ENCODE assay signal across 8 cellular contexts in the genomic region with DNA sequence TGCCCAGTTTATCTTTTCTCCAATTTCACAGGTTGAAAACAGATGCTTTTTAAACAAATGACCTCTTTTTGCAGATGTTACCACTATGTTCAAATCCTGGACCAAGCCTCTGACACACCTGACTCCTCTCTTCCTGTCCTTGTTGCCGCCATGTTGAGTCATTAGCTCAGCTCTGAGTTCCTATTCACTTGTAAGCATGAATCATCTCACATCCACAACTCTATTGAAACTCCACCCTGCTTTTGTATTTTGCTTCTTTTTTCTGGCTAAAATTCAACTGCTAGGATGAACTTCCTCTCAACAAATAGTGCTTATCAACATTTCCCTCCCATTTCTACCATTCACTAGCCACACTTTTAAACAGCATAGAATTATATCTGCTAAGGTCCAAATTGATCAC. TPM values are rescaled to one million over a fixed set of nuclear protein-coding genes. Genes with fewer than 3 reads are reported as not detected.
DNase-seq lines count a peak whose midpoint lies in the region; ATAC-seq and TF ChIP-seq lines count a peak whose summit lies in the region.

No MANE protein-coding gene starts in this region.

- CTCF ChIA-PET in WTC11 (lab: Charles Lee): interaction anchor here (0.9 to 1.6 kb wide), 2 partner anchors 15 to 28 kb away, joined by 3 to 5 read pairs; partner anchors contain the start of gene TOMM22

- no peaks in the 10 kb centered on the region for H3K9me3 Mint-ChIP-seq in WTC11

- H3K27ac Mint-ChIP-seq in WTC11: peak overlapping the region; percentile 30

- peaks cover 31% of the 10 kb centered on the region for H3K4me1 Mint-ChIP-seq in WTC11

- peak; percentile 17 for DNase-seq in NK-92 treated with Interleukin-12 subunit alpha and Interleukin-12 subunit beta, amount 100 ng/mL, for 24 hours (lab: John Stamatoyannopoulos, UW)
- no peak for DNase-seq in NK-92 (lab: John Stamatoyannopoulos, UW; ENCODE audit: unreplicated experiment)
- no peak for DNase-seq in WTC11 (ENCODE audit: low spot score)
- DNase-seq in epithelial cell of prostate (ENCODE audit: low read depth, low spot score): peak; percentile 78
- DNase-seq in pons (ENCODE audit: low spot score): peak; percentile 54
- DNase-seq in effector CD8-positive, alpha-beta T cell (lab: John Stamatoyannopoulos, UW): no peak

- H3K36me3 Mint-ChIP-seq in WTC11: peaks cover 13% of the 10 kb centered on the region

- H3K27me3 Mint-ChIP-seq in WTC11 (ENCODE audit: low read depth): no peaks in the 10 kb centered on the region; the same call in 1 of the 2 replicates

- H3K4me3 Mint-ChIP-seq in WTC11: no peak overlapping the region

- POLR2A ChIA-PET in WTC11 (lab: Charles Lee): interaction anchor here (1.4 kb wide), 1 partner anchor 15 kb away, joined by 5 read pairs; the partner anchor contains the start of gene TOMM22

- no peak for ATAC-seq in WTC11
- ATAC-seq in GM19397 (IDR thresholded peaks at IDR 0.05; ENCODE audit: unreplicated experiment): no peak
- no peak for ATAC-seq in GM21619 (IDR thresholded peaks at IDR 0.05; ENCODE audit: unreplicated experiment)

- TF ChIP-seq CTCF in WTC11 (IDR thresholded peaks at IDR 0.05): no peak

- peak overlapping the region; percentile 91 for H3K27ac ChIP-seq in epithelial cell of prostate

TF ChIP-seq in WTC11, 78 proteins besides CTCF, POLR2A, EP300 and RAD21:
- TF ChIP-seq, protein P1, sequence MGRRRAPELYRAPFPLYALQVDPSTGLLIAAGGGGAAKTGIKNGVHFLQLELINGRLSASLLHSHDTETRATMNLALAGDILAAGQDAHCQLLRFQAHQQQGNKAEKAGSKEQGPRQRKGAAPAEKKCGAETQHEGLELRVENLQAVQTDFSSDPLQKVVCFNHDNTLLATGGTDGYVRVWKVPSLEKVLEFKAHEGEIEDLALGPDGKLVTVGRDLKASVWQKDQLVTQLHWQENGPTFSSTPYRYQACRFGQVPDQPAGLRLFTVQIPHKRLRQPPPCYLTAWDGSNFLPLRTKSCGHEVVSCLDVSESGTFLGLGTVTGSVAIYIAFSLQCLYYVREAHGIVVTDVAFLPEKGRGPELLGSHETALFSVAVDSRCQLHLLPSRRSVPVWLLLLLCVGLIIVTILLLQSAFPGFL (CRISPR knock-in tag; IDR thresholded peaks at IDR 0.05; ENCODE audit: borderline replicate concordance): no peak
- no peak for TF ChIP-seq JAZF1 (CRISPR knock-in tag; IDR thresholded peaks at IDR 0.05)
- no peak for TF ChIP-seq USF2 (CRISPR knock-in tag; IDR thresholded peaks at IDR 0.05)
- TF ChIP-seq ZNF138 (CRISPR knock-in tag; conservative IDR thresholded peaks at IDR 0.05): no peak
- no peak for TF ChIP-seq TEAD4 (CRISPR knock-in tag; IDR thresholded peaks at IDR 0.05)
- no peak for TF ChIP-seq NR3C1 (CRISPR knock-in tag; conservative IDR thresholded peaks at IDR 0.05; ENCODE audit: low read depth)
- no peak for TF ChIP-seq KAT7 (CRISPR knock-in tag; IDR thresholded peaks at IDR 0.05; ENCODE audit: borderline replicate concordance)
- no peak for TF ChIP-seq ZNF263 (CRISPR knock-in tag; IDR thresholded peaks at IDR 0.05; ENCODE audit: low read depth)
- no peak for TF ChIP-seq NFE2L1 (CRISPR knock-in tag; IDR thresholded peaks at IDR 0.05)

RNA-seq across cellular contexts. Expression of gene JOSD1, which starts 4.1 kb away (rescaled TPM):
- 22.2 to 26.2 TPM (median 24.5 TPM) in 3 replicates for total RNA-seq in WTC11 (2021)

RNA-seq across cellular contexts. Expression of gene GTPBP1, which starts 9.1 kb away (rescaled TPM):
- total RNA-seq in WTC11 (2021): 98.9 to 108 TPM (median 101 TPM) in 3 replicates

RNA-seq across cellular contexts. Expression of gene TOMM22, which starts 14.8 kb away (rescaled TPM):
- total RNA-seq in WTC11 (2021): 131 to 146 TPM (median 135 TPM) in 3 replicates

RNA-seq across cellular contexts. Expression of gene CBY1, which starts 40.2 kb away (rescaled TPM):
- total RNA-seq in WTC11 (2021): 26.5 to 28.3 TPM (median 28.1 TPM) in 3 replicates

RNA-seq across cellular contexts. Expression of gene FAM227A, which starts 40.4 kb away (rescaled TPM):
- 3.8 to 6.3 TPM (median 6.0 TPM) in 3 replicates for total RNA-seq in WTC11 (2021)

Comparison
In these comparisons a context has a peak if more than half of its experiments do, and no peak if none do; other contexts are left out.
1. DNase-seq: peak in NK-92 treated with Interleukin-12 subunit alpha and Interleukin-12 subunit beta, amount 100 ng/mL, for 24 hours (single experiment), epithelial cell of prostate (single experiment) and pons (single experiment); none in NK-92 (single experiment), WTC11 (single experiment) and effector CD8-positive, alpha-beta T cell (single experiment).